Comparison of ENCODE assay signal across 8 cellular contexts in the genomic region with DNA sequence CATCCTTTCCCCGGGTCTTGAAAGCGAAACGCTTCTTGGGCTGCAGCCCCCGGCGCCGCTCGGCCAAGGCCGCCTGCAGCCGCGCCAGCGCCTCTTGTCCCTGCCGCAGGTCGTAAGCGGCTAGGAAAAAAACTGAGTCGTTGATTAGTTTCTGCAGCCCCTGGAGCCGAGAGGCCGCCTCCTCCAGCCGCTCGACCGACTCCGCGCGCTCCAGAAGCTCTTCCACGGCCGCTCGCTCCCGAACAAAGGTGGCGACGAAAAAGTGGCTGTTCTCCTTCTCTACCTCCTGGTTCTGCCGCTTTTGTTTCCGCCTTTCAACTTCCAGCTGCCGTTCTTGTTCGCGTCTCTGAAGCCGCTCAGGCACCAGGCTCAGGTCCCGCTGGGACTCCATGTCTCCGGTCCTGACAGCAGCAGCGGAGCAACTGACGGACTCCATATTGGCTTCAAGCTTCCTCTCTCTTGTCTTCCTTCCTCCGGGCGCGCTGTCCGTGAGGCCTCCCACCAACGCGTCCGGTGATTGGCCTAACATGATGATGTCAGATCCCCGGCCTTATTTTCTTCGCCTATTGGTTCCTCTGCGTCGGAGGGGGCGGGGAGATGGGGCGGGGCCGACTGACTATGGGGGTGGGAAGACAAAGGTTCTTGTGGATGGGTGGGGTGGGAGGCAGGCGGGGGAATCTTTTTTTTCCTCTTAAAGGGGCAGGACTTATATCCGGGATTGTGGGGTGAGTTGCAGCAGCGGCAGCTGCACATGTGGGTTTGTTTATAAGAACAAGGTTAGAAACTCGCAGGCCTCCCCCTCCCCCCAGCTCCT. TPM values are rescaled to one million over a fixed set of nuclear protein-coding genes. Genes with fewer than 3 reads are reported as not detected.
DNase-seq lines count a peak whose midpoint lies in the region; ATAC-seq, FAIRE-seq and TF ChIP-seq lines count a peak whose summit lies in the region.

Gene TBCC (minus strand): TSS at position 466 of the 814 bp plus-strand sequence. CDS start 30 bp downstream, at position 436.

- H3K27ac ChIP-seq in adrenal gland: peak within 1 kb of the TSS; percentile 79 to 99 (median 96)
- H3K27ac ChIP-seq in heart left ventricle: peak within 1 kb of the TSS; percentile 85 to 97 (median 94)
- H3K27ac ChIP-seq in trophoblast cell (ENCODE audit: low read depth, low read length): peak within 1 kb of the TSS; percentile 98
- H3K27ac ChIP-seq in tibial nerve: peak within 1 kb of the TSS; percentile 90 to 95 (median 94)

- TF ChIP-seq POLR2A in GM12892 (IDR thresholded peaks at IDR 0.05; ENCODE audit: low read depth, low read length) (peak; percentile 98), adrenal gland (IDR thresholded peaks at IDR 0.05) (peak; percentile 93 to 100), heart left ventricle (IDR thresholded peaks at IDR 0.05) (peak; percentile 79 to 93), tibial nerve (IDR thresholded peaks at IDR 0.05) (peak; percentile 82 to 95)

- peak within 1 kb of the TSS; percentile 100 for H3K4me2 ChIP-seq in trophoblast cell (ENCODE audit: low read length)

- TF ChIP-seq CTCF in adrenal gland (IDR thresholded peaks at IDR 0.05) (no peak), heart left ventricle (IDR thresholded peaks at IDR 0.05) (no peak), tibial nerve (IDR thresholded peaks at IDR 0.05) (peak in 1 of 5 experiments; percentile 4)

- H3K4me3 ChIP-seq in adrenal gland (peak within 1 kb of the TSS; percentile 77 to 98 (median 96)), heart left ventricle (peak within 1 kb of the TSS; percentile 75 to 99 (median 96)), trophoblast cell (ENCODE audit: low read depth, low read length) (peak within 1 kb of the TSS; percentile 97), tibial nerve (peak within 1 kb of the TSS; percentile 85 to 96 (median 94))

- peak within 1 kb of the TSS; percentile 90 for H3K18ac ChIP-seq in trophoblast cell (ENCODE audit: low read length)

- H3K9me3 ChIP-seq in adrenal gland (replicated peaks in 1 of 3): no peaks in the 10 kb centered on the region
- H3K9me3 ChIP-seq in heart left ventricle: no peaks in the 10 kb centered on the region
- H3K9me3 ChIP-seq in trophoblast cell (ENCODE audit: insufficient read depth, low read depth, low read length): no peaks in the 10 kb centered on the region
- no peaks in the 10 kb centered on the region for H3K9me3 ChIP-seq in tibial nerve

- H2AFZ ChIP-seq in trophoblast cell (ENCODE audit: insufficient read depth, low read length, poor library complexity): peak within 1 kb of the TSS; percentile 86

- H3K36me3 ChIP-seq in adrenal gland (replicated peaks in 1 of 2) (no peaks in the 10 kb centered on the region), heart left ventricle (peaks cover 0 to 3% (median 0%) of the 10 kb centered on the region in 9 donors), trophoblast cell (ENCODE audit: control insufficient read depth in 1 of 2, insufficient read depth in 2 of 2, low read length in 2 of 2) (no peaks in the 10 kb centered on the region), tibial nerve (no peaks in the 10 kb centered on the region)

- peaks cover 10% of the 10 kb centered on the region for H3K79me2 ChIP-seq in trophoblast cell (ENCODE audit: control insufficient read depth, insufficient read depth, low read length, poor library complexity)

- peak within 1 kb of the TSS; percentile 84 for H3K4ac ChIP-seq in trophoblast cell (ENCODE audit: low read depth, low read length)

- H4K12ac ChIP-seq in trophoblast cell (ENCODE audit: low read depth, low read length): peak within 1 kb of the TSS; percentile 82

- H3K27me3 ChIP-seq in adrenal gland: no peaks in the 10 kb centered on the region
- no peaks in the 10 kb centered on the region for H3K27me3 ChIP-seq in heart left ventricle
- H3K27me3 ChIP-seq in trophoblast cell (ENCODE audit: insufficient read depth, low read length): no peaks in the 10 kb centered on the region
- no peaks in the 10 kb centered on the region for H3K27me3 ChIP-seq in tibial nerve

- H3K79me1 ChIP-seq in trophoblast cell (ENCODE audit: low read length): peaks cover 13% of the 10 kb centered on the region

- peak in 1 of 2 donors; percentile 99 for TF ChIP-seq EP300 in tibial nerve (IDR thresholded peaks at IDR 0.05)

- no peak within 1 kb of the TSS for H3K23ac ChIP-seq in trophoblast cell (ENCODE audit: low read length)

- peak within 1 kb of the TSS; percentile 97 for H4K8ac ChIP-seq in trophoblast cell (ENCODE audit: low read depth, low read length)

- peak within 1 kb of the TSS; percentile 86 for H2BK120ac ChIP-seq in trophoblast cell (ENCODE audit: insufficient read depth, low read length, poor library complexity)

- peak within 1 kb of the TSS; percentile 89 for H4K91ac ChIP-seq in trophoblast cell (ENCODE audit: low read depth, low read length)

- peak; percentile 84 for FAIRE-seq in GM12892 (lab: Jason Lieb, UNC)

- 0 to 2% (median 1%) methylated on average over 42 to 57 of the region's 57 CpGs for WGBS in adrenal gland, 4 donors
- 0 to 1% (median 0%) methylated on average over 45 to 57 of the region's 57 CpGs for WGBS in heart left ventricle, 4 donors
- WGBS in trophoblast cell (ENCODE audit: extremely low coverage, insufficient coverage, insufficient read length): no CpG with 5 or more reads among the region's 57 CpGs
- WGBS in tibial nerve, 2 donors: 0 to 1% methylated on average over 46 to 54 of the region's 57 CpGs

- DNase-seq in GM12892 (ENCODE audit: insufficient read length): peak; percentile 95
- DNase-seq in NCI-H1436 treated with DMSO at 0.1 percent for 48 hours (lab: John Stamatoyannopoulos, UW): peak; percentile 93
- DNase-seq in T follicular helper cell (ENCODE audit: low read depth): peak; percentile 93
- peak; percentile 96 to 99 (median 98) for DNase-seq in adrenal gland
- peak; percentile 96 to 97 (median 97) for DNase-seq in heart left ventricle
- DNase-seq in trophoblast cell: peak; percentile 96 to 97
- DNase-seq in tibial nerve (ENCODE audit: low spot score in 2 of 2): peak; percentile 93 to 95

- no peak within 1 kb of the TSS for H2BK12ac ChIP-seq in trophoblast cell (ENCODE audit: low read length)

- ATAC-seq in HG02840 (IDR thresholded peaks at IDR 0.05; ENCODE audit: low FRiP score, unreplicated experiment): peak; percentile 71
- peak; percentile 94 to 96 (median 95) for ATAC-seq in heart left ventricle

- peak within 1 kb of the TSS; percentile 75 for H2AK5ac ChIP-seq in trophoblast cell (ENCODE audit: low read length)

- H3K14ac ChIP-seq in trophoblast cell (ENCODE audit: low read length): peak within 1 kb of the TSS; percentile 94

- peak within 1 kb of the TSS; percentile 94 for H2BK5ac ChIP-seq in trophoblast cell (ENCODE audit: low read depth, low read length, poor library complexity)

- H3K9ac ChIP-seq in trophoblast cell (ENCODE audit: low read length): peak within 1 kb of the TSS; percentile 93

- H3K4me1 ChIP-seq in adrenal gland (replicated peaks in 1 of 2) (peaks cover 8 to 37% of the 10 kb centered on the region in 2 donors), heart left ventricle (peaks cover 0 to 37% (median 24%) of the 10 kb centered on the region in 12 donors), trophoblast cell (ENCODE audit: control insufficient read depth in 1 of 2, insufficient read depth in 2 of 2, low read length in 2 of 2) (peaks cover 3 to 10% of the 10 kb centered on the region in 2 experiments), tibial nerve (peaks cover 0 to 43% (median 22%) of the 10 kb centered on the region in 4 donors)

- intact Hi-C loops in adrenal gland (cut with DNase I): no loop called here
- intact Hi-C loops in heart left ventricle (cut with DNase I): loop anchor here (1.0 to 5.0 kb wide), 9 partner anchors 19 to 133 kb away; partner anchors contain the start of genes BICRAL (in 8 of the 10) and RPL7L1 (in 4 of the 10)

RNA-seq across cellular contexts. Expression of gene TBCC, which starts in this region (rescaled TPM):
- 14.1 TPM for polyA plus RNA-seq in GM12892 (2012; ENCODE audit: missing spikeins)
- 10 to 100 TPM; 19.5 to 44.8 (median 28.0) TPM for total RNA-seq in adrenal gland
- polyA plus RNA-seq in adrenal gland: 10 to 100 TPM; 15.7 to 33.1 (median 29.9) TPM
- 10 to 100 TPM; 10.4 to 21.7 (median 15.4) TPM for total RNA-seq in heart left ventricle
- polyA plus RNA-seq in heart left ventricle: 10 to 100 TPM; 16.9 to 19.7 TPM
- polyA plus RNA-seq in trophoblast cell (2013): 19.7 and 20.7 TPM in 2 replicates
- total RNA-seq in tibial nerve: 10 to 100 TPM; 20.7 to 29.4 (median 25.4) TPM

Comparison
In these comparisons a context has a peak if more than half of its experiments do, and no peak if none do; other contexts are left out.
1. Peak in every context shown above with its lines: DNase-seq, ATAC-seq, H3K4me3 ChIP-seq and H3K27ac ChIP-seq.
2. intact Hi-C loops: an anchor here in heart left ventricle (1.0 to 5.0 kb wide); none called in adrenal gland.